Comparison of ENCODE assay signal across 25 cellular contexts in the genomic region with DNA sequence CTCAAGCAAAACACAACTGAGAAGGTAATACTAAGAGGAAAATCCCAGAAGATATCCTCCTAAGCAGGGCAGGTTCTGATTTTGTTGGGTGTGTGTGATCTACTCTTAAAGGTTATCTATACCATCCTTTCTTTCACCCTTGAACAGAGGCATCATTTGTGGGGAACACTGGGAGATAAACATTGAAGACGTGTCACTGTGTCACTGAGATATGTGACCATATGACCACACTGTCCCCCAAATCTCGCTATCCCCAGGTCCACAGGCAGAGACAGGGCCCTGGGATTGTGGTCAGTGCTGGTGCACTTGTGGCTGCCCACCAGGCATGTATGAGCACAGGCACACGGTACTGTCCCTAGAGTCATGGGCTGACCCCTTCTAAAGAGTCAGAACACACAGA. TPM values are rescaled to one million over a fixed set of nuclear protein-coding genes. Genes with fewer than 3 reads are reported as not detected.
"Had no signal": no experiment of that assay in that cellular context is flagged by ENCODE, and none has a peak within 500 bp of the region (broad histone marks: within the 10 kb centered on the region; RNA-seq: fewer than 3 reads in every experiment).

No MANE protein-coding gene starts in this region.

- H3K27ac Mint-ChIP-seq: IgD-negative memory B cell had no signal

- H3K27ac ChIP-seq: RWPE1 had no signal

- ATAC-seq: Panc1, PC-3 had no signal

- H3K4me1 Mint-ChIP-seq: IgD-negative memory B cell had no signal

- H3K9ac ChIP-seq: SK-N-SH had no signal

- DNase-seq: KBM-7, MV-4-11, NCI-H1048, NCI-H1105 treated with DMSO at 0.1 percent for 48 hours, NCI-H1417 treated with DMSO at 0.1 percent for 48 hours, NCI-H146, NCI-H1694 treated with DMSO at 0.1 percent for 48 hours, NCI-H1930, NCI-H2081, NCI-H2107, NCI-H2227 treated with DMSO at 0.1 percent for 48 hours, NCI-H524, NCI-H526 treated with DMSO at 0.1 percent for 48 hours, NCI-H748 treated with DMSO at 0.1 percent for 48 hours, PC-3, SHP77, SK-N-SH had no signal

- H3K36me3 Mint-ChIP-seq: IgD-negative memory B cell had no signal

- H3K4me3 Mint-ChIP-seq: IgD-negative memory B cell had no signal

- H3K9me3 ChIP-seq: SK-N-SH had no signal

- H3K4me2 ChIP-seq: SK-N-SH had no signal

RNA-seq across cellular contexts. Expression of gene TECTB, which starts 30.0 kb away (rescaled TPM):
- total RNA-seq: HT1080, LHCN-M2, MCF 10A, NCI-H460, PC-3, SK-MEL-5 had no signal
- polyA plus RNA-seq: IgD-negative memory B cell, SK-N-SH had no signal
